8 cellular contexts compared by ENCODE assay signal in genomic region chr1:6438047-6438525, GRCh38. TPM values are rescaled to one million over a fixed set of nuclear protein-coding genes. Genes with fewer than 3 reads are reported as not detected.
DNase-seq lines count a peak whose midpoint lies in the region; ATAC-seq and TF ChIP-seq lines count a peak whose summit lies in the region.

No MANE protein-coding gene starts in this region.

- H3K4me3 Mint-ChIP-seq in activated T-cell treated with anti-CD3 and anti-CD28 coated beads, Interleukin-2, amount 50 U/mL, for 72 hours = peak overlapping the region in 1 of 2 donors; percentile 51
- H3K4me3 Mint-ChIP-seq in type B pancreatic cell = peak overlapping the region; percentile 80

- H3K36me3 ChIP-seq in Panc1 (ENCODE audit: control insufficient read depth, insufficient read depth, low read length) = no peaks in the 10 kb centered on the region

- H3K4me3 ChIP-seq in Panc1 (ENCODE audit: low read depth in 2 of 2, low read length in 2 of 2) = no peak overlapping the region

- H3K27me3 ChIP-seq in Panc1 (ENCODE audit: control insufficient read depth, insufficient read depth, low read length) = no peaks in the 10 kb centered on the region

- H3K36me3 Mint-ChIP-seq in activated T-cell treated with anti-CD3 and anti-CD28 coated beads, Interleukin-2, amount 50 U/mL, for 72 hours (ENCODE audit: insufficient read depth in 2 of 2) = no peaks in the 10 kb centered on the region
- no peaks in the 10 kb centered on the region for H3K36me3 Mint-ChIP-seq in type B pancreatic cell

- BruUV-seq in Panc1 (replicated peaks; lab: Mats Ljungman, UMichigan) = no TSS peak

- in situ Hi-C loops in Panc1 (cut with HindIII; ENCODE audit: low pct_unique_long_range_greater_than_20kb, low sequenced_read_pairs) = no loop called here

- H3K27ac Mint-ChIP-seq in activated T-cell treated with anti-CD3 and anti-CD28 coated beads, Interleukin-2, amount 50 U/mL, for 72 hours = no peak overlapping the region
- peak overlapping the region; percentile 85 for H3K27ac Mint-ChIP-seq in type B pancreatic cell

- DNase-seq in DMS53 treated with DMSO at 0.1 percent for 48 hours (lab: John Stamatoyannopoulos, UW; ENCODE audit: unreplicated experiment) = peak; percentile 78
- peak; percentile 86 for DNase-seq in HT-29 (ENCODE audit: low spot score)
- no peak for DNase-seq in Panc1 (ENCODE audit: low read depth, low spot score)
- peak; percentile 78 to 79 for DNase-seq in activated T-cell treated with anti-CD3 and anti-CD28 coated beads, Interleukin-2, amount 50 U/mL, for 72 hours
- DNase-seq in fibroblast of peridontal ligament (ENCODE audit: extremely low read depth) = peak; percentile 33
- peak; percentile 48 for DNase-seq in omental fat pad (ENCODE audit: low spot score)
- DNase-seq in type B pancreatic cell (ENCODE audit: extremely low spot score, unreplicated experiment) = no peak

- ATAC-seq in Panc1 (peak; percentile 80), omental fat pad (ENCODE audit: low FRiP score) (no peak), GM19455 (IDR thresholded peaks at IDR 0.05; ENCODE audit: unreplicated experiment) (no peak)
- ATAC-seq in activated T-cell treated with anti-CD3 and anti-CD28 coated beads, Interleukin-2, amount 50 U/mL, for 72 hours (replicated peaks in 1 of 2) = peak; percentile 53 to 55

- H3K4me1 Mint-ChIP-seq in activated T-cell treated with anti-CD3 and anti-CD28 coated beads, Interleukin-2, amount 50 U/mL, for 72 hours (ENCODE audit: low read depth) = peaks cover 6% of the 10 kb centered on the region
- peaks cover 17% of the 10 kb centered on the region for H3K4me1 Mint-ChIP-seq in type B pancreatic cell (ENCODE audit: unreplicated experiment)

- H3K4me1 ChIP-seq in Panc1 (ENCODE audit: control insufficient read depth, insufficient read depth, low read length) = peaks cover 14% of the 10 kb centered on the region

- POLR2A ChIA-PET in Panc1 (lab: Charles Lee) = no interaction called here

- no peak overlapping the region for H3K27ac ChIP-seq in Panc1 (ENCODE audit: low read length)

- CTCF ChIA-PET in Panc1 (lab: Charles Lee) = interaction anchor here (1.0 to 2.7 kb wide), 6 partner anchors 12 to 190 kb away, joined by 4 to 35 read pairs (median 9); partner anchors contain the start of gene HES2

- TF ChIP-seq CTCF in Panc1 (IDR thresholded peaks at IDR 0.05) = peak; percentile 97
- peak in 1 of 3 donors; percentile 68 for TF ChIP-seq CTCF in omental fat pad (IDR thresholded peaks at IDR 0.05)
- peak; percentile 96 for TF ChIP-seq CTCF in type B pancreatic cell (conservative IDR thresholded peaks at IDR 0.05)

- peaks cover 36% of the 10 kb centered on the region for H3K27me3 Mint-ChIP-seq in activated T-cell treated with anti-CD3 and anti-CD28 coated beads, Interleukin-2, amount 50 U/mL, for 72 hours (ENCODE audit: low read depth)
- H3K27me3 Mint-ChIP-seq in type B pancreatic cell = peaks cover 28% of the 10 kb centered on the region

- intact Hi-C loops in Panc1 (cut with micrococcal nuclease; ENCODE audit: unreplicated experiment) = no loop called here

- no peaks in the 10 kb centered on the region for H3K9me3 Mint-ChIP-seq in activated T-cell treated with anti-CD3 and anti-CD28 coated beads, Interleukin-2, amount 50 U/mL, for 72 hours
- H3K9me3 Mint-ChIP-seq in type B pancreatic cell = no peaks in the 10 kb centered on the region

- no peaks in the 10 kb centered on the region for H3K9me3 ChIP-seq in Panc1 (ENCODE audit: control insufficient read depth, insufficient read depth, low read depth, low read length)

RNA-seq across cellular contexts. Expression of gene ESPN, which starts 13.5 kb away (rescaled TPM):
- total RNA-seq in HT-29 (2014; rRNA removed; shearing (Covaris generic)) = 1.9 and 5.2 TPM in 2 replicates
- total RNA-seq in Panc1 (2021; ENCODE audit: unreplicated experiment) = 8.5 TPM
- polyA plus RNA-seq in Panc1 (2012; ENCODE audit: insufficient read length) = 13.6 TPM
- total RNA-seq in activated T-cell treated with anti-CD3 and anti-CD28 coated beads, Interleukin-2, amount 50 U/mL, for 72 hours = 1 to 10 TPM; 1.3 to 2.0 TPM
- under 1 TPM in 1 of 4 donors, not detected in 3; 0.12 TPM for total RNA-seq in omental fat pad
- total RNA-seq in type B pancreatic cell (ENCODE audit: low replicate concordance) = 13.8 and 15.6 TPM in 2 replicates

RNA-seq across cellular contexts. Expression of gene HES2, which starts 18.4 kb away (rescaled TPM):
- 0.16 TPM in 1 of 2 replicates, not detected in the other for total RNA-seq in HT-29 (2014; rRNA removed; shearing (Covaris generic))
- 11.1 TPM for total RNA-seq in Panc1 (2021; ENCODE audit: unreplicated experiment)
- polyA plus RNA-seq in Panc1 (2012; ENCODE audit: insufficient read length) = 18.8 TPM
- total RNA-seq in activated T-cell treated with anti-CD3 and anti-CD28 coated beads, Interleukin-2, amount 50 U/mL, for 72 hours = 1 to 10 TPM in 1 of 2 donors, under 1 TPM in 1; 0.44 to 1.2 TPM
- under 1 TPM in 1 of 4 donors, not detected in 3; 0.12 TPM for total RNA-seq in omental fat pad
- total RNA-seq in type B pancreatic cell (ENCODE audit: low replicate concordance) = 5.9 and 22.1 TPM in 2 replicates

RNA-seq across cellular contexts. Expression of gene TNFRSF25, which starts 27.9 kb away (rescaled TPM):
- 9.7 and 15.0 TPM in 2 replicates for total RNA-seq in HT-29 (2014; rRNA removed; shearing (Covaris generic))
- 7.0 TPM for total RNA-seq in Panc1 (2021; ENCODE audit: unreplicated experiment)
- 14.2 TPM for polyA plus RNA-seq in Panc1 (2012; ENCODE audit: insufficient read length)
- total RNA-seq in activated T-cell treated with anti-CD3 and anti-CD28 coated beads, Interleukin-2, amount 50 U/mL, for 72 hours = 100 to 1,000 TPM in 1 of 2 donors, 10 to 100 TPM in 1; 89.2 to 101 TPM
- 10 to 100 TPM in 1 of 4 donors, 1 to 10 TPM in 3; 4.4 to 25.5 (median 6.6) TPM for total RNA-seq in omental fat pad
- total RNA-seq in type B pancreatic cell (ENCODE audit: low replicate concordance) = 27.0 and 29.4 TPM in 2 replicates

RNA-seq across cellular contexts. Expression of gene ACOT7, which starts 44.5 kb away (rescaled TPM):
- 31.7 and 33.9 TPM in 2 replicates for total RNA-seq in HT-29 (2014; rRNA removed; shearing (Covaris generic))
- total RNA-seq in Panc1 (2021; ENCODE audit: unreplicated experiment) = 120 TPM
- polyA plus RNA-seq in Panc1 (2012; ENCODE audit: insufficient read length) = 194 TPM
- total RNA-seq in activated T-cell treated with anti-CD3 and anti-CD28 coated beads, Interleukin-2, amount 50 U/mL, for 72 hours = 10 to 100 TPM; 32.1 to 37.6 TPM
- 10 to 100 TPM in 2 of 4 donors, 1 to 10 TPM in 2; 7.4 to 16.7 (median 9.2) TPM for total RNA-seq in omental fat pad
- total RNA-seq in type B pancreatic cell (ENCODE audit: low replicate concordance) = 31.8 and 40.0 TPM in 2 replicates

RNA-seq across cellular contexts. Expression of gene PLEKHG5, which starts 53.4 kb away (rescaled TPM):
- total RNA-seq in HT-29 (2014; rRNA removed; shearing (Covaris generic)) = 12.5 and 14.6 TPM in 2 replicates
- total RNA-seq in Panc1 (2021; ENCODE audit: unreplicated experiment) (6.8 TPM), omental fat pad (10 to 100 TPM in 1 of 4 donors, 1 to 10 TPM in 3; 6.6 to 24.6 (median 7.9) TPM), type B pancreatic cell (ENCODE audit: low replicate concordance) (28.5 and 30.6 TPM in 2 replicates)
- polyA plus RNA-seq in Panc1 (2012; ENCODE audit: insufficient read length) = 10.7 TPM
- total RNA-seq in activated T-cell treated with anti-CD3 and anti-CD28 coated beads, Interleukin-2, amount 50 U/mL, for 72 hours = 1 to 10 TPM; 2.6 to 3.2 TPM

Comparison
In these comparisons a context has a peak if more than half of its experiments do, and no peak if none do; other contexts are left out.
1. DNase-seq: peak in DMS53 treated with DMSO at 0.1 percent for 48 hours (single experiment), HT-29 (single experiment), activated T-cell treated with anti-CD3 and anti-CD28 coated beads, Interleukin-2, amount 50 U/mL, for 72 hours (2 of 2), fibroblast of peridontal ligament (single experiment) and omental fat pad (single experiment); none in Panc1 (single experiment) and type B pancreatic cell (single experiment).
2. ATAC-seq: peak in Panc1 (single experiment) and activated T-cell treated with anti-CD3 and anti-CD28 coated beads, Interleukin-2, amount 50 U/mL, for 72 hours (2 of 2); none in omental fat pad (single experiment) and GM19455 (single experiment).